Comparison of ENCODE assay signal across 1 cellular context in genomic region chr1:162497723-162498441, GRCh38.
TF ChIP-seq lines count a peak whose summit lies in the region.

Gene UHMK1 (plus strand): TSS chr1:162497818. CDS start chr1:162498001, 183 bp downstream.

TF ChIP-seq in K562, 482 proteins besides CTCF, POLR2A, EP300 and RAD21 (continued from another document and continues in another):
- TF ChIP-seq AFF4 (CRISPR knock-in tag; IDR thresholded peaks at IDR 0.05) (peak; percentile 56; the same call in 1 of the 2 replicates), TCF3 (CRISPR knock-in tag; IDR thresholded peaks at IDR 0.05) (0 out of 2 replicates have a peak, but pooled peaks have one; percentile 14), SRF (CRISPR knock-in tag; IDR thresholded peaks at IDR 0.05) (0 out of 4 replicates have a peak, but pooled peaks of 1 of the 2 experiments have one; percentile 26), FOXK2 (conservative IDR thresholded peaks at IDR 0.05 in 1 of 2, IDR thresholded peaks at IDR 0.05 in 1 of 2; ENCODE audit: low read depth in 2 of 2) (0 out of 4 replicates have a peak, but pooled peaks of 1 of the 2 experiments have one; percentile 41), ATF7 (IDR thresholded peaks at IDR 0.05) (peak; percentile 62; the same call in 1 of the 2 replicates), ZNF354B (CRISPR knock-in tag; IDR thresholded peaks at IDR 0.05) (no peak), MXI1 (IDR thresholded peaks at IDR 0.05; ENCODE audit: low read depth, low read length) (0 out of 2 replicates have a peak, but pooled peaks have one; percentile 43), ESRRA (IDR thresholded peaks at IDR 0.05; ENCODE audit: borderline replicate concordance, low read depth) (0 out of 2 replicates have a peak, but pooled peaks have one; percentile 18), ETV6 (IDR thresholded peaks at IDR 0.05; ENCODE audit: borderline replicate concordance in 1 of 2, low read depth in 2 of 2, low read length in 1 of 2) (no peak), ETV6 (CRISPR knock-in tag; IDR thresholded peaks at IDR 0.05; ENCODE audit: borderline replicate concordance) (0 out of 2 replicates have a peak, but pooled peaks have one; percentile 18), MYC (IDR thresholded peaks at IDR 0.05; ENCODE audit: low read depth, low read length) (0 out of 2 replicates have a peak, but pooled peaks have one; percentile 33), MYC (CRISPR knock-in tag; IDR thresholded peaks at IDR 0.05; ENCODE audit: borderline replicate concordance, low read depth) (no peak; the same call in 1 of the 2 replicates), JUNB (CRISPR knock-in tag; conservative IDR thresholded peaks at IDR 0.05) (no peak), ZNF408 (CRISPR knock-in tag; IDR thresholded peaks at IDR 0.05; ENCODE audit: low read depth) (no peak), JUN (IDR thresholded peaks at IDR 0.05; ENCODE audit: borderline replicate concordance, low read depth, low read length) (no peak), JUN (CRISPR knock-in tag; IDR thresholded peaks at IDR 0.05; ENCODE audit: borderline replicate concordance) (peak; percentile 76; the same call in 1 of the 2 replicates), FOXM1 (IDR thresholded peaks at IDR 0.05; ENCODE audit: low read depth) (no peak), FOXM1 (CRISPR knock-in tag; IDR thresholded peaks at IDR 0.05; ENCODE audit: low read depth) (peak; percentile 79; the same call in 1 of the 2 replicates), YY1 (IDR thresholded peaks at IDR 0.05; ENCODE audit: borderline replicate concordance in 1 of 3, control insufficient read depth in 1 of 3, extremely low read depth in 1 of 3, insufficient read depth in 3 of 3, insufficient read length in 1 of 3, insufficient replicate concordance in 2 of 3, low read depth in 1 of 3, low read length in 2 of 3) (peak; percentile 75 to 97 (median 95)), CBX8 (IDR thresholded peaks at IDR 0.05; ENCODE audit: borderline replicate concordance, extremely low read depth, low read depth, low read length, poor library complexity, severe bottlenecking) (no peak), RBBP5 (IDR thresholded peaks at IDR 0.05; ENCODE audit: borderline replicate concordance, insufficient read depth, low read length, poor library complexity, severe bottlenecking) (peak; percentile 98), TAF1 (IDR thresholded peaks at IDR 0.05; ENCODE audit: control insufficient read depth, extremely low read depth, insufficient read depth, low read length, severe bottlenecking) (peak; percentile 99), OTX1 (CRISPR knock-in tag; IDR thresholded peaks at IDR 0.05) (0 out of 2 replicates have a peak, but pooled peaks have one; percentile 14), ETV1 (tag; conservative IDR thresholded peaks at IDR 0.05; ENCODE audit: low read depth) (peak; percentile 77), CBFB (CRISPR knock-in tag; IDR thresholded peaks at IDR 0.05) (peak; percentile 89), FOXP1 (CRISPR knock-in tag; IDR thresholded peaks at IDR 0.05) (peak; percentile 81), COPS2 (conservative IDR thresholded peaks at IDR 0.05) (no peak), NKRF (IDR thresholded peaks at IDR 0.05; ENCODE audit: borderline replicate concordance) (peak; percentile 44; the same call in 1 of the 2 replicates), PKNOX1 (IDR thresholded peaks at IDR 0.05) (peak; percentile 33; the same call in 1 of the 2 replicates), SP1 (CRISPR knock-in tag; IDR thresholded peaks at IDR 0.05) (peak; percentile 45; the same call in 1 of the 2 replicates)
- TF ChIP-seq, protein P1, sequence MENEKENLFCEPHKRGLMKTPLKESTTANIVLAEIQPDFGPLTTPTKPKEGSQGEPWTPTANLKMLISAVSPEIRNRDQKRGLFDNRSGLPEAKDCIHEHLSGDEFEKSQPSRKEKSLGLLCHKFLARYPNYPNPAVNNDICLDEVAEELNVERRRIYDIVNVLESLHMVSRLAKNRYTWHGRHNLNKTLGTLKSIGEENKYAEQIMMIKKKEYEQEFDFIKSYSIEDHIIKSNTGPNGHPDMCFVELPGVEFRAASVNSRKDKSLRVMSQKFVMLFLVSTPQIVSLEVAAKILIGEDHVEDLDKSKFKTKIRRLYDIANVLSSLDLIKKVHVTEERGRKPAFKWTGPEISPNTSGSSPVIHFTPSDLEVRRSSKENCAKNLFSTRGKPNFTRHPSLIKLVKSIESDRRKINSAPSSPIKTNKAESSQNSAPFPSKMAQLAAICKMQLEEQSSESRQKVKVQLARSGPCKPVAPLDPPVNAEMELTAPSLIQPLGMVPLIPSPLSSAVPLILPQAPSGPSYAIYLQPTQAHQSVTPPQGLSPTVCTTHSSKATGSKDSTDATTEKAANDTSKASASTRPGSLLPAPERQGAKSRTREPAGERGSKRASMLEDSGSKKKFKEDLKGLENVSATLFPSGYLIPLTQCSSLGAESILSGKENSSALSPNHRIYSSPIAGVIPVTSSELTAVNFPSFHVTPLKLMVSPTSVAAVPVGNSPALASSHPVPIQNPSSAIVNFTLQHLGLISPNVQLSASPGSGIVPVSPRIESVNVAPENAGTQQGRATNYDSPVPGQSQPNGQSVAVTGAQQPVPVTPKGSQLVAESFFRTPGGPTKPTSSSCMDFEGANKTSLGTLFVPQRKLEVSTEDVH (IDR thresholded peaks at IDR 0.05; ENCODE audit: low read depth, partially characterized antibody) = peak; percentile 46
- TF ChIP-seq, protein P2, sequence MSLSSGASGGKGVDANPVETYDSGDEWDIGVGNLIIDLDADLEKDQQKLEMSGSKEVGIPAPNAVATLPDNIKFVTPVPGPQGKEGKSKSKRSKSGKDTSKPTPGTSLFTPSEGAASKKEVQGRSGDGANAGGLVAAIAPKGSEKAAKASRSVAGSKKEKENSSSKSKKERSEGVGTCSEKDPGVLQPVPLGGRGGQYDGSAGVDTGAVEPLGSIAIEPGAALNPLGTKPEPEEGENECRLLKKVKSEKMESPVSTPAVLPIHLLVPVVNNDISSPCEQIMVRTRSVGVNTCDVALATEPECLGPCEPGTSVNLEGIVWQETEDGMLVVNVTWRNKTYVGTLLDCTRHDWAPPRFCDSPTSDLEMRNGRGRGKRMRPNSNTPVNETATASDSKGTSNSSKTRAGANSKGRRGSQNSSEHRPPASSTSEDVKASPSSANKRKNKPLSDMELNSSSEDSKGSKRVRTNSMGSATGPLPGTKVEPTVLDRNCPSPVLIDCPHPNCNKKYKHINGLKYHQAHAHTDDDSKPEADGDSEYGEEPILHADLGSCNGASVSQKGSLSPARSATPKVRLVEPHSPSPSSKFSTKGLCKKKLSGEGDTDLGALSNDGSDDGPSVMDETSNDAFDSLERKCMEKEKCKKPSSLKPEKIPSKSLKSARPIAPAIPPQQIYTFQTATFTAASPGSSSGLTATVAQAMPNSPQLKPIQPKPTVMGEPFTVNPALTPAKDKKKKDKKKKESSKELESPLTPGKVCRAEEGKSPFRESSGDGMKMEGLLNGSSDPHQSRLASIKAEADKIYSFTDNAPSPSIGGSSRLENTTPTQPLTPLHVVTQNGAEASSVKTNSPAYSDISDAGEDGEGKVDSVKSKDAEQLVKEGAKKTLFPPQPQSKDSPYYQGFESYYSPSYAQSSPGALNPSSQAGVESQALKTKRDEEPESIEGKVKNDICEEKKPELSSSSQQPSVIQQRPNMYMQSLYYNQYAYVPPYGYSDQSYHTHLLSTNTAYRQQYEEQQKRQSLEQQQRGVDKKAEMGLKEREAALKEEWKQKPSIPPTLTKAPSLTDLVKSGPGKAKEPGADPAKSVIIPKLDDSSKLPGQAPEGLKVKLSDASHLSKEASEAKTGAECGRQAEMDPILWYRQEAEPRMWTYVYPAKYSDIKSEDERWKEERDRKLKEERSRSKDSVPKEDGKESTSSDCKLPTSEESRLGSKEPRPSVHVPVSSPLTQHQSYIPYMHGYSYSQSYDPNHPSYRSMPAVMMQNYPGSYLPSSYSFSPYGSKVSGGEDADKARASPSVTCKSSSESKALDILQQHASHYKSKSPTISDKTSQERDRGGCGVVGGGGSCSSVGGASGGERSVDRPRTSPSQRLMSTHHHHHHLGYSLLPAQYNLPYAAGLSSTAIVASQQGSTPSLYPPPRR (CRISPR knock-in tag; IDR thresholded peaks at IDR 0.05; ENCODE audit: borderline replicate concordance) = no peak
- TF ChIP-seq, protein P3, sequence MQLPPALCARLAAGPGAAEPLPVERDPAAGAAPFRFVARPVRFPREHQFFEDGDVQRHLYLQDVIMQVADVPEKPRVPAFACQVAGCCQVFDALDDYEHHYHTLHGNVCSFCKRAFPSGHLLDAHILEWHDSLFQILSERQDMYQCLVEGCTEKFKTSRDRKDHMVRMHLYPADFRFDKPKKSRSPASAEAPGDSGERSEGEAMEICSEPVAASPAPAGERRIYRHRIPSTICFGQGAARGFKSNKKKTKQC (CRISPR knock-in tag; IDR thresholded peaks at IDR 0.05) = peak; percentile 74
- TF ChIP-seq, protein P4, sequence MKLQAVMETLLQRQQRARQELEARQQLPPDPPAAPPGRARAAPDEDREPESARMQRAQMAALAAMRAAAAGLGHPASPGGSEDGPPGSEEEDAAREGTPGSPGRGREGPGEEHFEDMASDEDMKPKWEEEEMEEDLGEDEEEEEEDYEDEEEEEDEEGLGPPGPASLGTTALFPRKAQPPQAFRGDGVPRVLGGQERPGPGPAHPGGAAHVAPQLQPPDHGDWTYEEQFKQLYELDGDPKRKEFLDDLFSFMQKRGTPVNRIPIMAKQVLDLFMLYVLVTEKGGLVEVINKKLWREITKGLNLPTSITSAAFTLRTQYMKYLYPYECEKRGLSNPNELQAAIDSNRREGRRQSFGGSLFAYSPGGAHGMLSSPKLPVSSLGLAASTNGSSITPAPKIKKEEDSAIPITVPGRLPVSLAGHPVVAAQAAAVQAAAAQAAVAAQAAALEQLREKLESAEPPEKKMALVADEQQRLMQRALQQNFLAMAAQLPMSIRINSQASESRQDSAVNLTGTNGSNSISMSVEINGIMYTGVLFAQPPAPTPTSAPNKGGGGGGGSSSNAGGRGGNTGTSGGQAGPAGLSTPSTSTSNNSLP (IDR thresholded peaks at IDR 0.05; ENCODE audit: borderline replicate concordance, low read depth, low read length) = 0 out of 2 replicates have a peak, but pooled peaks have one; percentile 16
- TF ChIP-seq, protein P5, sequence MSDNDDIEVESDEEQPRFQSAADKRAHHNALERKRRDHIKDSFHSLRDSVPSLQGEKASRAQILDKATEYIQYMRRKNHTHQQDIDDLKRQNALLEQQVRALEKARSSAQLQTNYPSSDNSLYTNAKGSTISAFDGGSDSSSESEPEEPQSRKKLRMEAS (CRISPR knock-in tag; IDR thresholded peaks at IDR 0.05) = peak; percentile 49
- TF ChIP-seq, protein P6, sequence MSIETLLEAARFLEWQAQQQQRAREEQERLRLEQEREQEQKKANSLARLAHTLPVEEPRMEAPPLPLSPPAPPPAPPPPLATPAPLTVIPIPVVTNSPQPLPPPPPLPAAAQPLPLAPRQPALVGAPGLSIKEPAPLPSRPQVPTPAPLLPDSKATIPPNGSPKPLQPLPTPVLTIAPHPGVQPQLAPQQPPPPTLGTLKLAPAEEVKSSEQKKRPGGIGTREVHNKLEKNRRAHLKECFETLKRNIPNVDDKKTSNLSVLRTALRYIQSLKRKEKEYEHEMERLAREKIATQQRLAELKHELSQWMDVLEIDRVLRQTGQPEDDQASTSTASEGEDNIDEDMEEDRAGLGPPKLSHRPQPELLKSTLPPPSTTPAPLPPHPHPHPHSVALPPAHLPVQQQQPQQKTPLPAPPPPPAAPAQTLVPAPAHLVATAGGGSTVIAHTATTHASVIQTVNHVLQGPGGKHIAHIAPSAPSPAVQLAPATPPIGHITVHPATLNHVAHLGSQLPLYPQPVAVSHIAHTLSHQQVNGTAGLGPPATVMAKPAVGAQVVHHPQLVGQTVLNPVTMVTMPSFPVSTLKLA (conservative IDR thresholded peaks at IDR 0.05) = peak; percentile 16 to 74; a peak in 3 of 4 replicates
